Comparison of ENCODE assay signal across 24 cellular contexts in the genomic region with DNA sequence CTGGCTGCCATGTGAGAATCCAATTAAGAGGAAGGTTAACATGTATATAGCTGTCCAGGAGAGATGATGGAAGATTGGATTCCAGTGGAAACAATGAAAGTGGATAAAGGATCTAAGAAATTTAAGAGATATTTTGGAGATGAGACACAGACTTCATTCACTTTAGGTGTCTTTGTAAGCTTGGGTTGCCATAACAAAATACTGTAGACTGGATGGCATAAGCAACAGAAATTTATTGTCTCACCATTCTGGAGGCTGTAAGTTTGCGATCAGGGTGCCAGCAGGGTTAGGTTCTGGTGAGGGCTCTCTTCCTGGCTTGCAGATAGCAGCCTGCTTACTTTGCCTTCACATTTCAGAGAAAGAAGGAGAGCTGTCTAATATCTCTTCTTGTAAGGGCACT.
DNase-seq lines count a peak whose midpoint lies in the region; ATAC-seq, FAIRE-seq and TF ChIP-seq lines count a peak whose summit lies in the region.
"Had no signal": no experiment of that assay in that cellular context is flagged by ENCODE, and none has a peak within 500 bp of the region (broad histone marks: within the 10 kb centered on the region; RNA-seq: fewer than 3 reads in every experiment).

No MANE protein-coding gene starts in this region.

- H3K4me3 Mint-ChIP-seq in HFFc6 (peak overlapping the region; percentile 54), astrocyte (ENCODE audit: unreplicated experiment) (no peak overlapping the region), CD14-positive monocyte (no peak overlapping the region)
- H3K4me3 Mint-ChIP-seq: CD8-positive, alpha-beta memory T cell; IgD-negative memory B cell had no signal

- H4K20me1 ChIP-seq in astrocyte (ENCODE audit: insufficient read depth, low read length) = no peaks in the 10 kb centered on the region

- no peaks in the 10 kb centered on the region for H3K79me2 ChIP-seq in astrocyte (ENCODE audit: insufficient read depth, low read length)

- CTCF ChIA-PET in AG04450 (lab: Charles Lee) = interaction anchor here (0.6 to 3.6 kb wide), 2 partner anchors 28 to 36 kb away, joined by 3 to 13 read pairs; no protein-coding TSS in a partner anchor

- H3K36me3 Mint-ChIP-seq in HFFc6 (ENCODE audit: low read depth) (peaks cover 5% of the 10 kb centered on the region), astrocyte (ENCODE audit: low read depth, unreplicated experiment) (no peaks in the 10 kb centered on the region), CD14-positive monocyte (no peaks in the 10 kb centered on the region)

- peaks cover 70% of the 10 kb centered on the region for H3K4me1 Mint-ChIP-seq in HFFc6 (ENCODE audit: low read depth)
- peaks cover 21% of the 10 kb centered on the region for H3K4me1 Mint-ChIP-seq in astrocyte (ENCODE audit: low read depth, unreplicated experiment)
- no peaks in the 10 kb centered on the region for H3K4me1 Mint-ChIP-seq in CD14-positive monocyte
- H3K4me1 Mint-ChIP-seq: CD8-positive, alpha-beta memory T cell; IgD-negative memory B cell had no signal

- POLR2A ChIA-PET in AG04450 (lab: Yijun Ruan, JAX) = interaction anchor here (1.3 to 1.9 kb wide), 2 partner anchors 13 to 37 kb away, joined by 5 to 8 read pairs; no protein-coding TSS in a partner anchor

- ATAC-seq in HG03139 (IDR thresholded peaks at IDR 0.05; ENCODE audit: unreplicated experiment) (no peak), HG02884 (IDR thresholded peaks at IDR 0.05; ENCODE audit: unreplicated experiment) (no peak)
- ATAC-seq: Right ventricle myocardium inferior had no signal

- H3K27me3 ChIP-seq in AG04450 (ENCODE audit: control insufficient read depth, insufficient read depth, low read length) (no peaks in the 10 kb centered on the region), astrocyte (ENCODE audit: insufficient read depth, low read length) (no peaks in the 10 kb centered on the region), skeletal muscle satellite cell (ENCODE audit: control insufficient read depth, insufficient read depth, low read length) (no peaks in the 10 kb centered on the region)

- intact Hi-C loops in CD14-positive monocyte (cut with micrococcal nuclease) = no loop called here

- H3K9me3 ChIP-seq in AG04450 (ENCODE audit: control insufficient read depth, insufficient read depth, low read length) (no peaks in the 10 kb centered on the region), astrocyte (ENCODE audit: insufficient read depth, low read depth, low read length) (no peaks in the 10 kb centered on the region), skeletal muscle satellite cell (replicated peaks; ENCODE audit: low read length) (no peaks in the 10 kb centered on the region)

- H3K9ac ChIP-seq in astrocyte (ENCODE audit: low read length) (peak overlapping the region; percentile 11), skeletal muscle satellite cell (ENCODE audit: low read depth, low read length) (peak overlapping the region; percentile 64)

- H3K4me1 ChIP-seq in astrocyte (ENCODE audit: insufficient read depth, low read length) = peaks cover 24% of the 10 kb centered on the region
- peaks cover 44% of the 10 kb centered on the region for H3K4me1 ChIP-seq in skeletal muscle satellite cell (ENCODE audit: control insufficient read depth, insufficient read depth, low read length)

- FAIRE-seq in astrocyte (lab: Jason Lieb, UNC) = no peak
- FAIRE-seq: H54, RCC 7860 had no signal

- DNase-seq in AG04450 (ENCODE audit: low read depth, low spot score) (no peak), HFFc6 (peak; percentile 34), astrocyte (ENCODE audit: low read depth) (no peak), CD14-positive monocyte (ENCODE audit: low spot score) (no peak), foreskin fibroblast (no peak)
- DNase-seq: AML-193; C1 segment of cervical spinal cord; Calu3; CD8-positive, alpha-beta memory T cell; GF-D8; MV-4-11; NCI-H1105 treated with DMSO at 0.1 percent for 48 hours; NCI-H2029 treated with DMSO at 0.1 percent for 48 hours; NCI-H2171; NCI-H345; NCI-H524 treated with DMSO at 0.1 percent for 48 hours; OCI-M1 had no signal

- no peak for TF ChIP-seq CTCF in AG04450 (IDR thresholded peaks at IDR 0.05; ENCODE audit: low read depth, low read length)
- no peak for TF ChIP-seq CTCF in HFFc6 (IDR thresholded peaks at IDR 0.05)
- TF ChIP-seq CTCF in astrocyte (IDR thresholded peaks at IDR 0.05; ENCODE audit: insufficient read depth, low read depth, low read length) = no peak
- no peak for TF ChIP-seq CTCF in CD14-positive monocyte (IDR thresholded peaks at IDR 0.05)
- no peak for TF ChIP-seq CTCF in foreskin fibroblast (IDR thresholded peaks at IDR 0.05; ENCODE audit: low read depth, low read length)

- H3K9me3 Mint-ChIP-seq in HFFc6 (no peaks in the 10 kb centered on the region), astrocyte (ENCODE audit: unreplicated experiment) (peaks cover 1% of the 10 kb centered on the region), CD14-positive monocyte (peaks cover 0 to 11% (median 4%) of the 10 kb centered on the region in 7 donors)
- H3K9me3 Mint-ChIP-seq: IgD-negative memory B cell had no signal

- H3K4me2 ChIP-seq in astrocyte (ENCODE audit: low read length) (peak overlapping the region; percentile 14), skeletal muscle satellite cell (ENCODE audit: low read length) (peak overlapping the region; percentile 48)

- no peaks in the 10 kb centered on the region for H3K36me3 ChIP-seq in astrocyte (ENCODE audit: insufficient read depth, low read length)
- no peaks in the 10 kb centered on the region for H3K36me3 ChIP-seq in skeletal muscle satellite cell (ENCODE audit: insufficient read depth, low read length)

- H3K27ac ChIP-seq in AG04450 (ENCODE audit: low read depth, low read length) (peak overlapping the region; percentile 47), astrocyte (ENCODE audit: low read depth, low read length) (peak overlapping the region; percentile 35)

- H3K27me3 Mint-ChIP-seq in HFFc6 (ENCODE audit: insufficient read depth) (no peaks in the 10 kb centered on the region; the same call in 1 of the 2 replicates), astrocyte (ENCODE audit: low read depth, unreplicated experiment) (no peaks in the 10 kb centered on the region), CD14-positive monocyte (ENCODE audit: low read depth in 3 of 3) (peaks cover 0 to 1% (median 0%) of the 10 kb centered on the region in 3 donors)
- H3K27me3 Mint-ChIP-seq: IgD-negative memory B cell had no signal

- no peak overlapping the region for H2AFZ ChIP-seq in astrocyte (ENCODE audit: low read depth, low read length)

- H3K4me3 ChIP-seq in AG04450 (ENCODE audit: low read depth, low read length) (no peak overlapping the region), astrocyte (ENCODE audit: insufficient read depth, low read depth, low read length) (no peak overlapping the region), skeletal muscle satellite cell (ENCODE audit: low read length) (no peak overlapping the region), foreskin fibroblast (ENCODE audit: low read depth in 1 of 2, low read length in 2 of 2) (no peak overlapping the region)

- H3K27ac Mint-ChIP-seq in HFFc6 = peak overlapping the region; percentile 57
- H3K27ac Mint-ChIP-seq in astrocyte (ENCODE audit: unreplicated experiment) = peak overlapping the region; percentile 75
- no peak overlapping the region for H3K27ac Mint-ChIP-seq in CD14-positive monocyte
- H3K27ac Mint-ChIP-seq: CD8-positive, alpha-beta memory T cell; IgD-negative memory B cell had no signal

Comparison
In these comparisons a context has a peak if more than half of its experiments do, and no peak if none do; other contexts are left out.
1. H3K27ac Mint-ChIP-seq: peak in HFFc6 (single experiment) and astrocyte (single experiment); none in CD14-positive monocyte (0 of 7).